Comparison of ENCODE assay signal across 9 cellular contexts in the genomic region with DNA sequence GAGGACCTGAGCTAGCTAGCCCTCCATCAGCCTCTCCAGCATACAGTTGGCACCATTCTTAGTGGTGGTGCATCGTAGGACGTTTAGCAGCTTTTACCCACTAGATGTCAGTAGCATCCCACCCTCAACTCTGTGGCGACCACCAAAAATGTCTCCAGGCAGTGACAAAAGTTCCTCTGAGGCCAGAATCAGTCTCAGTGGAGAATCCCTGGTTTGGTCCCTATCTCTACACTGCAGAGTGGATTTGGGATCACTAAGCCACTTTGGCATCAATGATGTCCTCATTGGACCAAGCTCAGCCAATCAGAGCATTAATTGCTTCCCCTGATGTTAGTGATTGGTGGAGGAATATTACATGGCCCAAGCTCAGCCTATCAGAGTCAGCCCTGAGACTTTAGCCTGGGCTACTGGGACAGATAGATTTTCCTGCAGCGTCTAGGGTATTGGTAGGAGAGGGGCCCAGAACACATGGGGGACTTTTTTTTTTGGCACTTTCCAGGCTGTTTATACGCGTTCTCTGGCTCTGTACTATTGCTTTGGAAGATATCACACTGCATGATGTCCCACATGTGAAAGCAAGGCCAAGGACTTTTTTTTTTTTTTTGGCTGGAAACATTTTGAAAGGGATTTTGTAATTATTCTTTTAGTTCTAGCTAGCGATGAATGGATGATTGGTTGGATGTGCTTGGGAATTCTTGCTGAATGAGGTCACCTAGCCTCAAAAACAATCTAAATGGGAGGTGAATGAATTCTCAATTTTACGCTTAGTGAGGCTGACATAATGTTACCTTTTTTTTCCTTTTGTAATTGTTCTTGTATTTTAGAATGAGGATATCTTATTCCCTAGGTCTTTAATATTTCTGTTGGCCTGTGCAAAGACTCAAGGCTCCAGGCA. TPM values are rescaled to one million over a fixed set of nuclear protein-coding genes. Genes with fewer than 3 reads are reported as not detected.
A peak's percentile ranks its signal among the peaks of the same experiment; 100 is the strongest.
DNase-seq lines count a peak whose midpoint lies in the region; ATAC-seq, FAIRE-seq and TF ChIP-seq lines count a peak whose summit lies in the region.
"Had no signal": no experiment of that assay in that cellular context is flagged by ENCODE, and none has a peak within 500 bp of the region (broad histone marks: within the 10 kb centered on the region; RNA-seq: fewer than 3 reads in every experiment).

No MANE protein-coding gene starts in this region.

- no peak overlapping the region for H3K4me3 ChIP-seq in endothelial cell of umbilical vein (replicated peaks in 1 of 3; ENCODE audit: insufficient read depth in 1 of 3, low read depth in 1 of 3, low read length in 3 of 3)
- H3K4me3 ChIP-seq in osteoblast (ENCODE audit: insufficient read depth, low read length): no peak overlapping the region
- H3K4me3 ChIP-seq: HAP-1 had no signal

- H3K27me3 ChIP-seq in endothelial cell of umbilical vein (ENCODE audit: control insufficient read depth in 2 of 2, insufficient read depth in 2 of 2, low read length in 2 of 2): peaks cover 2 to 4% of the 10 kb centered on the region in 2 experiments
- H3K27me3 ChIP-seq in osteoblast (ENCODE audit: insufficient read depth, low read length): no peaks in the 10 kb centered on the region

- H4K20me1 ChIP-seq in endothelial cell of umbilical vein (replicated peaks; ENCODE audit: control insufficient read depth, extremely low read depth, insufficient read depth, low read length) (no peaks in the 10 kb centered on the region), osteoblast (ENCODE audit: insufficient read depth, low read length) (no peaks in the 10 kb centered on the region)

- POLR2A ChIA-PET in endothelial cell of umbilical vein (lab: Charles Lee): no interaction called here

- no peaks in the 10 kb centered on the region for H3K9me1 ChIP-seq in endothelial cell of umbilical vein (replicated peaks; ENCODE audit: control insufficient read depth, extremely low read depth, insufficient read depth, low read length)

- no TSS peak for BruUV-seq in endothelial cell of umbilical vein (replicated peaks; lab: Mats Ljungman, UMichigan)

- H2AFZ ChIP-seq in endothelial cell of umbilical vein (ENCODE audit: low read depth, low read length) (no peak overlapping the region), osteoblast (ENCODE audit: low read length) (no peak overlapping the region)

- peak; percentile 37 to 57 for TF ChIP-seq CTCF in endothelial cell of umbilical vein (IDR thresholded peaks at IDR 0.05; ENCODE audit: extremely low read depth in 1 of 2, insufficient read depth in 1 of 2, low read depth in 1 of 2, low read length in 2 of 2)
- peak; percentile 50 for TF ChIP-seq CTCF in osteoblast (IDR thresholded peaks at IDR 0.05; ENCODE audit: extremely low read depth, low read depth, low read length)

- H3K36me3 ChIP-seq in endothelial cell of umbilical vein (ENCODE audit: control insufficient read depth in 2 of 2, extremely low read depth in 1 of 2, insufficient read depth in 2 of 2, low read length in 2 of 2): no peaks in the 10 kb centered on the region
- no peaks in the 10 kb centered on the region for H3K36me3 ChIP-seq in osteoblast (ENCODE audit: insufficient read depth, low read length)
- H3K36me3 ChIP-seq: HAP-1 had no signal

- TF ChIP-seq POLR2A in endothelial cell of umbilical vein (IDR thresholded peaks at IDR 0.05; ENCODE audit: low read depth, low read length): no peak

- peak; percentile 31 for DNase-seq in stimulated activated CD4-positive, alpha-beta T cell treated with anti-CD3 and anti-CD28 coated beads, Interleukin-4, amount 100 ng/mL, for 24 hours
- DNase-seq in stimulated activated CD4-positive, alpha-beta T cell treated with anti-CD3 and anti-CD28 coated beads, Interleukin-12 subunit alpha, Interleukin-12 subunit beta, amount 100 ng/mL, for 4 hours: no peak
- peak; percentile 40 for DNase-seq in RPMI7951 (ENCODE audit: low read depth)
- DNase-seq in endothelial cell of umbilical vein (ENCODE audit: low read depth, low spot score): peak; percentile 28
- DNase-seq in osteoblast (ENCODE audit: insufficient read length, low spot score, missing footprints): peak; percentile 89
- no peak for DNase-seq in NCI-H146 treated with DMSO at 0.1 percent for 48 hours (lab: John Stamatoyannopoulos, UW; ENCODE audit: unreplicated experiment)

- CTCF ChIA-PET in endothelial cell of umbilical vein (lab: Charles Lee): interaction anchor here (0.6 to 2.9 kb wide), 20 partner anchors 9 to 414 kb away, joined by 3 to 23 read pairs (median 4); partner anchors contain the start of gene MVB12A

- H3K4me2 ChIP-seq in endothelial cell of umbilical vein (ENCODE audit: insufficient read depth, low read length) (no peak overlapping the region), osteoblast (ENCODE audit: insufficient read depth, low read length) (no peak overlapping the region)

- FAIRE-seq in endothelial cell of umbilical vein (lab: Jason Lieb, UNC): peak; percentile 60

- intact Hi-C loops in endothelial cell of umbilical vein (cut with micrococcal nuclease): loop anchor here (1.0 kb wide), 1 partner anchor 414 kb away; no protein-coding TSS in a partner anchor

- dilution Hi-C loops in endothelial cell of umbilical vein (cut with MboI; ENCODE audit: extremely low pct_ligation_motif_present, low sequenced_read_pairs): no loop called here

- H3K79me2 ChIP-seq in endothelial cell of umbilical vein (ENCODE audit: control insufficient read depth, insufficient read depth, low read length) (no peaks in the 10 kb centered on the region), osteoblast (ENCODE audit: insufficient read depth, low read length) (no peaks in the 10 kb centered on the region)

- H3K9ac ChIP-seq in endothelial cell of umbilical vein (replicated peaks; ENCODE audit: extremely low read depth, insufficient read depth, low read length): no peak overlapping the region

- no peaks in the 10 kb centered on the region for H3K9me3 ChIP-seq in endothelial cell of umbilical vein (replicated peaks; ENCODE audit: control insufficient read depth, insufficient read depth, low read length)
- H3K9me3 ChIP-seq in osteoblast (ENCODE audit: low read depth, low read length): no peaks in the 10 kb centered on the region
- H3K9me3 ChIP-seq: HAP-1 had no signal

- ATAC-seq in GM18907 (IDR thresholded peaks at IDR 0.05; ENCODE audit: unreplicated experiment) (no peak), GM18517 (IDR thresholded peaks at IDR 0.05; ENCODE audit: unreplicated experiment) (no peak)

- no peaks in the 10 kb centered on the region for H3K4me1 ChIP-seq in endothelial cell of umbilical vein (ENCODE audit: control insufficient read depth, extremely low read depth, insufficient read depth, low read length)
- no peaks in the 10 kb centered on the region for H3K4me1 ChIP-seq in osteoblast (ENCODE audit: insufficient read depth, low read length)
- H3K4me1 ChIP-seq: HAP-1 had no signal

- H3K27ac ChIP-seq in endothelial cell of umbilical vein (ENCODE audit: insufficient read depth, low read depth, low read length) (no peak overlapping the region), osteoblast (ENCODE audit: low read depth, low read length) (no peak overlapping the region)

RNA-seq across cellular contexts. Expression of gene TMEM221, which starts 7.0 kb away (rescaled TPM):
- total RNA-seq in RPMI7951 (2014; rRNA removed; shearing (Covaris generic)): not detected in 2 replicates
- not detected in 2 replicates for total RNA-seq in endothelial cell of umbilical vein
- polyA plus RNA-seq in endothelial cell of umbilical vein: 0.06 and 0.08 TPM in 2 replicates
- 0.04 and 0.05 TPM in 2 replicates for polyA plus RNA-seq in endothelial cell of umbilical vein (2011; cell fraction: cytosol; rRNA removed)
- polyA plus RNA-seq in endothelial cell of umbilical vein (2011; cell fraction: nucleus; rRNA removed): 0.14 TPM in 1 of 2 replicates, not detected in the other
- polyA plus RNA-seq in endothelial cell of umbilical vein (2012): 0.10 and 0.13 TPM in 2 replicates
- 0.45 TPM in 1 of 2 replicates, not detected in the other for polyA minus RNA-seq in endothelial cell of umbilical vein
- polyA minus RNA-seq in endothelial cell of umbilical vein (2011; cell fraction: cytosol; rRNA and poly(A)+ RNA removed): not detected
- polyA minus RNA-seq in endothelial cell of umbilical vein (2011; cell fraction: nucleus; rRNA and poly(A)+ RNA removed): not detected in 2 replicates
- not detected in 2 replicates for total RNA-seq in osteoblast

RNA-seq across cellular contexts. Expression of gene NXNL1, which starts 19.2 kb away (rescaled TPM):
- total RNA-seq in RPMI7951 (2014; rRNA removed; shearing (Covaris generic)): not detected in 2 replicates
- not detected in 2 replicates for total RNA-seq in endothelial cell of umbilical vein
- not detected in 2 replicates for polyA plus RNA-seq in endothelial cell of umbilical vein
- not detected in 2 replicates for polyA plus RNA-seq in endothelial cell of umbilical vein (2011; cell fraction: cytosol; rRNA removed)
- polyA plus RNA-seq in endothelial cell of umbilical vein (2011; cell fraction: nucleus; rRNA removed): not detected in 2 replicates
- not detected in 2 replicates for polyA plus RNA-seq in endothelial cell of umbilical vein (2012)
- not detected in 2 replicates for polyA minus RNA-seq in endothelial cell of umbilical vein
- polyA minus RNA-seq in endothelial cell of umbilical vein (2011; cell fraction: cytosol; rRNA and poly(A)+ RNA removed): not detected
- polyA minus RNA-seq in endothelial cell of umbilical vein (2011; cell fraction: nucleus; rRNA and poly(A)+ RNA removed): not detected in 2 replicates
- not detected in 2 replicates for total RNA-seq in osteoblast

RNA-seq across cellular contexts. Expression of gene MVB12A, which starts 21.6 kb away (rescaled TPM):
- total RNA-seq in RPMI7951 (2014; rRNA removed; shearing (Covaris generic)): 123 and 164 TPM in 2 replicates
- total RNA-seq in endothelial cell of umbilical vein (58.1 and 63.3 TPM in 2 replicates), osteoblast (41.3 and 50.7 TPM in 2 replicates)
- polyA plus RNA-seq in endothelial cell of umbilical vein: 88.8 and 109 TPM in 2 replicates
- polyA plus RNA-seq in endothelial cell of umbilical vein (2011; cell fraction: cytosol; rRNA removed): 46.9 and 68.5 TPM in 2 replicates
- polyA plus RNA-seq in endothelial cell of umbilical vein (2011; cell fraction: nucleus; rRNA removed): 55.0 and 67.6 TPM in 2 replicates
- polyA plus RNA-seq in endothelial cell of umbilical vein (2012): 29.3 and 44.5 TPM in 2 replicates
- 25.8 and 26.0 TPM in 2 replicates for polyA minus RNA-seq in endothelial cell of umbilical vein
- 34.8 TPM for polyA minus RNA-seq in endothelial cell of umbilical vein (2011; cell fraction: cytosol; rRNA and poly(A)+ RNA removed)
- 15.8 and 20.5 TPM in 2 replicates for polyA minus RNA-seq in endothelial cell of umbilical vein (2011; cell fraction: nucleus; rRNA and poly(A)+ RNA removed)

RNA-seq across cellular contexts. Expression of gene SLC27A1, which starts 28.8 kb away (rescaled TPM):
- 7.9 and 8.7 TPM in 2 replicates for total RNA-seq in RPMI7951 (2014; rRNA removed; shearing (Covaris generic))
- total RNA-seq in endothelial cell of umbilical vein: 13.5 and 14.9 TPM in 2 replicates
- 10.4 and 11.9 TPM in 2 replicates for polyA plus RNA-seq in endothelial cell of umbilical vein
- 4.8 and 6.3 TPM in 2 replicates for polyA plus RNA-seq in endothelial cell of umbilical vein (2011; cell fraction: cytosol; rRNA removed)
- polyA plus RNA-seq in endothelial cell of umbilical vein (2011; cell fraction: nucleus; rRNA removed): 14.2 and 17.9 TPM in 2 replicates
- 6.9 and 12.3 TPM in 2 replicates for polyA plus RNA-seq in endothelial cell of umbilical vein (2012)
- 9.9 and 10.3 TPM in 2 replicates for polyA minus RNA-seq in endothelial cell of umbilical vein
- 2.3 TPM for polyA minus RNA-seq in endothelial cell of umbilical vein (2011; cell fraction: cytosol; rRNA and poly(A)+ RNA removed)
- 5.6 and 10.7 TPM in 2 replicates for polyA minus RNA-seq in endothelial cell of umbilical vein (2011; cell fraction: nucleus; rRNA and poly(A)+ RNA removed)
- 47.4 and 64.4 TPM in 2 replicates for total RNA-seq in osteoblast

RNA-seq across cellular contexts. Expression of gene BST2, which starts 36.1 kb away (rescaled TPM):
- 46.1 and 65.6 TPM in 2 replicates for total RNA-seq in RPMI7951 (2014; rRNA removed; shearing (Covaris generic))
- total RNA-seq in endothelial cell of umbilical vein: 20.7 and 21.2 TPM in 2 replicates
- 145 and 146 TPM in 2 replicates for polyA plus RNA-seq in endothelial cell of umbilical vein
- 143 and 161 TPM in 2 replicates for polyA plus RNA-seq in endothelial cell of umbilical vein (2011; cell fraction: cytosol; rRNA removed)
- 45.3 and 52.9 TPM in 2 replicates for polyA plus RNA-seq in endothelial cell of umbilical vein (2011; cell fraction: nucleus; rRNA removed)
- 84.7 and 155 TPM in 2 replicates for polyA plus RNA-seq in endothelial cell of umbilical vein (2012)
- 39.7 and 41.2 TPM in 2 replicates for polyA minus RNA-seq in endothelial cell of umbilical vein
- polyA minus RNA-seq in endothelial cell of umbilical vein (2011; cell fraction: cytosol; rRNA and poly(A)+ RNA removed): 168 TPM
- 5.7 and 13.0 TPM in 2 replicates for polyA minus RNA-seq in endothelial cell of umbilical vein (2011; cell fraction: nucleus; rRNA and poly(A)+ RNA removed)
- 10.1 and 13.8 TPM in 2 replicates for total RNA-seq in osteoblast

Comparison
In these comparisons a context has a peak if more than half of its experiments do, and no peak if none do; other contexts are left out.
1. DNase-seq: peak in stimulated activated CD4-positive, alpha-beta T cell treated with anti-CD3 and anti-CD28 coated beads, Interleukin-4, amount 100 ng/mL, for 24 hours (single experiment), RPMI7951 (single experiment), endothelial cell of umbilical vein (single experiment) and osteoblast (single experiment); none in stimulated activated CD4-positive, alpha-beta T cell treated with anti-CD3 and anti-CD28 coated beads, Interleukin-12 subunit alpha, Interleukin-12 subunit beta, amount 100 ng/mL, for 4 hours (single experiment) and NCI-H146 treated with DMSO at 0.1 percent for 48 hours (single experiment).